Comparison of ENCODE assay signal across 18 cellular contexts in the genomic region with DNA sequence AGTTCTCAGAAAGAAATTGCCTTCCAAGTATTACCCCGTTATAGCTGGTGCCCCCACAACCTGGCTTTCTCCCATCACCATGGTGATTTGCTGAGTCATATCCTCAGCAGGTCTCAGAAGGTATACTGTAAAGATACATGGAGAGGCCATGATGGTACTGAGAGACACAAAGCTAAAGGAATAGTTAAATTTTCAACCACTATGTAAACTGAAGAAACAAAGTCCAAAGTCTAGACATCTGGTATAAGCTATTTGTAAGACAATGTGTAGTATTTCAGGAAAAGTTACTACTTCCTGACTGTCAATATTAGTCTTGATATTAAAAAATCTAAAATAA.
DNase-seq lines count a peak whose midpoint lies in the region; ATAC-seq, FAIRE-seq and TF ChIP-seq lines count a peak whose summit lies in the region.
"Had no signal": no experiment of that assay in that cellular context is flagged by ENCODE, and none has a peak within 500 bp of the region (broad histone marks: within the 10 kb centered on the region; RNA-seq: fewer than 3 reads in every experiment).

No MANE protein-coding gene starts in this region.

- H3K36me3 Mint-ChIP-seq in progenitor cell of endocrine pancreas (ENCODE audit: insufficient read depth): no peaks in the 10 kb centered on the region
- H3K36me3 Mint-ChIP-seq: CD4-positive, alpha-beta memory T cell; stimulated activated memory B cell treated with anti-CD40 and anti-IgM and Interleukin-4, amounts not matched to agents 10 μg/mL and 1 μg/mL and 100 μg/mL, for 72 hours had no signal

- in situ Hi-C loops in K562 (cut with MboI): no loop called here

- no peak overlapping the region for H3K9ac ChIP-seq in K562 (ENCODE audit: insufficient read depth in 1 of 2, low read depth in 2 of 2, low read length in 2 of 2)

- ATAC-seq in HG03565 (IDR thresholded peaks at IDR 0.05; ENCODE audit: unreplicated experiment) (peak; percentile 59), K562 (no peak), HG03045 (IDR thresholded peaks at IDR 0.05; ENCODE audit: unreplicated experiment) (no peak)
- ATAC-seq: stimulated activated memory B cell treated with anti-CD40 and anti-IgM and Interleukin-4, amounts not matched to agents 10 μg/mL and 1 μg/mL and 100 μg/mL, for 72 hours had no signal

- BruUV-seq in K562 (replicated peaks; lab: Mats Ljungman, UMichigan): no TSS peak

- H3K27ac Mint-ChIP-seq in progenitor cell of endocrine pancreas: peak overlapping the region; percentile 10
- H3K27ac Mint-ChIP-seq: activated B cell treated with CpG ODN at 0.5 μM for 24 hours; CD4-positive, alpha-beta memory T cell; stimulated activated memory B cell treated with anti-CD40 and anti-IgM and Interleukin-4, amounts not matched to agents 10 μg/mL and 1 μg/mL and 100 μg/mL, for 72 hours had no signal

- no peaks in the 10 kb centered on the region for H3K4me1 ChIP-seq in K562 (replicated peaks in 1 of 2; ENCODE audit: control insufficient read depth in 2 of 2, insufficient read depth in 2 of 2, low read length in 2 of 2)
- H3K4me1 ChIP-seq: HAP-1 had no signal

- TF ChIP-seq CTCF in K562 (IDR thresholded peaks at IDR 0.05 in 2 of 3, conservative IDR thresholded peaks at IDR 0.05 in 1 of 3; ENCODE audit: insufficient read depth in 2 of 3, low read depth in 1 of 3, low read length in 3 of 3): no peak
- TF ChIP-seq CTCF in progenitor cell of endocrine pancreas (IDR thresholded peaks at IDR 0.05; ENCODE audit: unreplicated experiment): no peak

- no peak for TF ChIP-seq POLR2A in K562 (conservative IDR thresholded peaks at IDR 0.05)

- H3K9me3 Mint-ChIP-seq in progenitor cell of endocrine pancreas (ENCODE audit: low read depth): no peaks in the 10 kb centered on the region
- H3K9me3 Mint-ChIP-seq: activated B cell treated with CpG ODN at 0.5 μM for 24 hours; stimulated activated memory B cell treated with anti-CD40 and anti-IgM and Interleukin-4, amounts not matched to agents 10 μg/mL and 1 μg/mL and 100 μg/mL, for 72 hours had no signal

- no peak for TF ChIP-seq RAD21 in K562 (CRISPR knock-in tag; conservative IDR thresholded peaks at IDR 0.05 in 1 of 2, IDR thresholded peaks at IDR 0.05 in 1 of 2)

- no peak overlapping the region for H3K4me3 ChIP-seq in K562
- H3K4me3 ChIP-seq: HAP-1 had no signal

- FAIRE-seq in K562 (lab: Jason Lieb, UNC): no peak

- H3K4me2 ChIP-seq in K562 (ENCODE audit: insufficient read depth, low read length): no peak overlapping the region

- DNase-seq in NCI-H2171 treated with DMSO at 0.1 percent for 48 hours (lab: John Stamatoyannopoulos, UW) (peak; percentile 31), NCI-H2171 (lab: John Stamatoyannopoulos, UW) (no peak), K562 (ENCODE audit: extremely low read depth in 1 of 4, low spot score in 3 of 4) (peak in 1 of 4 experiments; percentile 1), progenitor cell of endocrine pancreas (ENCODE audit: low spot score, unreplicated experiment) (no peak), NCI-H748 treated with DMSO at 0.1 percent for 48 hours (lab: John Stamatoyannopoulos, UW) (no peak), NCI-H446 (lab: John Stamatoyannopoulos, UW) (no peak)
- DNase-seq: activated B cell treated with CpG ODN at 0.5 μM for 24 hours; activated naive CD4-positive, alpha-beta T cell; brain microvascular endothelial cell; CD4-positive, alpha-beta memory T cell; GDM1; mesenchymal stem cell; NCI-H1092; NCI-H345 had no signal

- no peak overlapping the region for H3K4me3 Mint-ChIP-seq in progenitor cell of endocrine pancreas (ENCODE audit: low read depth)
- H3K4me3 Mint-ChIP-seq: activated B cell treated with CpG ODN at 0.5 μM for 24 hours; CD4-positive, alpha-beta memory T cell; stimulated activated memory B cell treated with anti-CD40 and anti-IgM and Interleukin-4, amounts not matched to agents 10 μg/mL and 1 μg/mL and 100 μg/mL, for 72 hours had no signal

- CTCF ChIA-PET in K562 (lab: Yijun Ruan, JAX; ENCODE audit: low intra/inter-chr PET ratio): no interaction called here

- peaks cover 6% of the 10 kb centered on the region for H3K4me1 Mint-ChIP-seq in progenitor cell of endocrine pancreas (ENCODE audit: low read depth)
- H3K4me1 Mint-ChIP-seq: activated B cell treated with CpG ODN at 0.5 μM for 24 hours; CD4-positive, alpha-beta memory T cell; stimulated activated memory B cell treated with anti-CD40 and anti-IgM and Interleukin-4, amounts not matched to agents 10 μg/mL and 1 μg/mL and 100 μg/mL, for 72 hours had no signal

- no peaks in the 10 kb centered on the region for H3K9me3 ChIP-seq in K562 (replicated peaks; ENCODE audit: control insufficient read depth, insufficient read depth, low read depth, low read length)
- H3K9me3 ChIP-seq: HAP-1 had no signal

- intact Hi-C loops in K562 (cut with micrococcal nuclease): no loop called here

- no peaks in the 10 kb centered on the region for H4K20me1 ChIP-seq in K562 (replicated peaks; ENCODE audit: control insufficient read depth, insufficient read depth, low read length)

- TF ChIP-seq EP300 in K562 (IDR thresholded peaks at IDR 0.05; ENCODE audit: low read length): no peak

- H3K27ac ChIP-seq in K562 (ENCODE audit: extremely low read depth, low read depth, low read length): no peak overlapping the region
- H3K27ac ChIP-seq: brain microvascular endothelial cell had no signal

- POLR2A ChIA-PET in K562 (lab: Yijun Ruan, JAX): no interaction called here

- no peaks in the 10 kb centered on the region for H3K27me3 Mint-ChIP-seq in progenitor cell of endocrine pancreas
- H3K27me3 Mint-ChIP-seq: activated B cell treated with CpG ODN at 0.5 μM for 24 hours; stimulated activated memory B cell treated with anti-CD40 and anti-IgM and Interleukin-4, amounts not matched to agents 10 μg/mL and 1 μg/mL and 100 μg/mL, for 72 hours had no signal

- H3K79me2 ChIP-seq in K562 (ENCODE audit: control insufficient read depth, insufficient read depth, low read length): no peaks in the 10 kb centered on the region

- WGBS in K562 (ENCODE audit: insufficient coverage, low coverage, missing lambda C conversion rate): 0% methylated on average over 1 of the region's 1 CpG

- no peak overlapping the region for H2AFZ ChIP-seq in K562 (ENCODE audit: low read depth, low read length)

- no peaks in the 10 kb centered on the region for H3K9me1 ChIP-seq in K562 (ENCODE audit: control insufficient read depth, insufficient read depth, low read length)

- H3K27me3 ChIP-seq in K562 (ENCODE audit: control insufficient read depth in 2 of 2, insufficient read depth in 2 of 2, low read length in 2 of 2): no peaks in the 10 kb centered on the region
- H3K27me3 ChIP-seq: brain microvascular endothelial cell had no signal

- H3K36me3 ChIP-seq in K562 (ENCODE audit: control insufficient read depth, insufficient read depth, low read length): no peaks in the 10 kb centered on the region
- H3K36me3 ChIP-seq: brain microvascular endothelial cell, HAP-1 had no signal

TF ChIP-seq in K562, 482 proteins besides CTCF, POLR2A, EP300 and RAD21:
- TF ChIP-seq NFE2 (IDR thresholded peaks at IDR 0.05; ENCODE audit: low read depth) (0 out of 2 replicates have a peak, but pooled peaks have one; percentile 10), MYBL2 (IDR thresholded peaks at IDR 0.05; ENCODE audit: low read depth) (no peak), MYBL2 (CRISPR knock-in tag; IDR thresholded peaks at IDR 0.05; ENCODE audit: borderline replicate concordance) (no peak)
